Comparison of ENCODE assay signal across 8 cellular contexts in genomic region chr18:20971886-20972267, GRCh38.
DNase-seq lines count a peak whose midpoint lies in the region; ATAC-seq and TF ChIP-seq lines count a peak whose summit lies in the region.

No MANE protein-coding gene starts in this region.

- no peaks in the 10 kb centered on the region for H3K4me1 ChIP-seq in BE2C
- H3K4me1 ChIP-seq in parathyroid adenoma: no peaks in the 10 kb centered on the region

- no peak overlapping the region for H3K27ac ChIP-seq in parathyroid adenoma

- H3K4me2 ChIP-seq in parathyroid adenoma (ENCODE audit: low read length): no peak overlapping the region

- no peak for DNase-seq in BE2C
- DNase-seq in NCI-H69 (lab: John Stamatoyannopoulos, UW): peak; percentile 53
- DNase-seq in dermis microvascular lymphatic vessel endothelial cell (ENCODE audit: low read depth in 2 of 2): peak; percentile 7 to 47
- DNase-seq in ecto neural progenitor cell (ENCODE audit: low spot score): no peak
- DNase-seq in activated CD4-positive, CD25-positive, alpha-beta regulatory T cell treated with anti-CD3 and anti-CD28 coated beads, Interleukin-2, amount 50 U/mL, for 72 hours: no peak

- H3K4me3 ChIP-seq in BE2C (ENCODE audit: low read depth, low read length): no peak overlapping the region
- H3K4me3 ChIP-seq in parathyroid adenoma (ENCODE audit: low read depth, low read length): no peak overlapping the region

- H3K27me3 ChIP-seq in BE2C (no peaks in the 10 kb centered on the region), parathyroid adenoma (ENCODE audit: control insufficient read depth, insufficient read depth, low read length) (no peaks in the 10 kb centered on the region)

- no peaks in the 10 kb centered on the region for H3K36me3 ChIP-seq in BE2C
- no peaks in the 10 kb centered on the region for H3K36me3 ChIP-seq in parathyroid adenoma (ENCODE audit: control insufficient read depth, insufficient read depth, low read length)

- no peak overlapping the region for H3K9ac ChIP-seq in parathyroid adenoma

- ATAC-seq in GM19043 (IDR thresholded peaks at IDR 0.05; ENCODE audit: low read depth, unreplicated experiment) (peak; percentile 51), HG02623 (IDR thresholded peaks at IDR 0.05; ENCODE audit: unreplicated experiment) (no peak)

- H3K9me3 ChIP-seq in BE2C (no peaks in the 10 kb centered on the region), parathyroid adenoma (ENCODE audit: control insufficient read depth, low read length) (no peaks in the 10 kb centered on the region)

- no peak overlapping the region for H2AFZ ChIP-seq in parathyroid adenoma

- H3K79me2 ChIP-seq in parathyroid adenoma: no peaks in the 10 kb centered on the region

- TF ChIP-seq CTCF in BE2C (IDR thresholded peaks at IDR 0.05; ENCODE audit: low read depth, low read length) (peak; percentile 49), parathyroid adenoma (IDR thresholded peaks at IDR 0.05) (peak; percentile 33)

Comparison
In these comparisons a context has a peak if more than half of its experiments do, and no peak if none do; other contexts are left out.
1. DNase-seq: peak in NCI-H69 (single experiment) and dermis microvascular lymphatic vessel endothelial cell (2 of 2); none in BE2C (single experiment), ecto neural progenitor cell (single experiment) and activated CD4-positive, CD25-positive, alpha-beta regulatory T cell treated with anti-CD3 and anti-CD28 coated beads, Interleukin-2, amount 50 U/mL, for 72 hours (single experiment).